Comparison of ENCODE assay signal across 15 cellular contexts in genomic region chr9:73667749-73668148, GRCh38.
DNase-seq lines count a peak whose midpoint lies in the region; ATAC-seq and TF ChIP-seq lines count a peak whose summit lies in the region.
"Had no signal": no experiment of that assay in that cellular context is flagged by ENCODE, and none has a peak within 500 bp of the region (broad histone marks: within the 10 kb centered on the region; RNA-seq: fewer than 3 reads in every experiment).

No MANE protein-coding gene starts in this region.

- DNase-seq in GM12865 (ENCODE audit: low read depth) (peak; percentile 4), mammary epithelial cell (peak; percentile 40), trophoblast cell (peak; percentile 7 to 18), COLO829 (ENCODE audit: low spot score) (no peak), substantia nigra (lab: John Stamatoyannopoulos, UW) (no peak)
- DNase-seq in stimulated activated naive CD8-positive, alpha-beta T cell treated with anti-CD3 and anti-CD28 coated beads, Interleukin-15, amount 100 ng/mL, for 72 hours = no peak
- DNase-seq: activated CD4-positive, alpha-beta T cell treated with anti-CD3 and anti-CD28 coated beads for 48 hours; CD8-positive, alpha-beta memory T cell; effector memory CD4-positive, alpha-beta T cell; head of caudate nucleus; MG63; NCI-H2171 treated with DMSO at 0.1 percent for 48 hours; T-helper 17 cell had no signal

- H3K79me2 ChIP-seq in Loucy (ENCODE audit: insufficient read depth, low read length) (no peaks in the 10 kb centered on the region), mammary epithelial cell (ENCODE audit: insufficient read depth, low read length) (no peaks in the 10 kb centered on the region), trophoblast cell (ENCODE audit: control insufficient read depth, insufficient read depth, low read length, poor library complexity) (no peaks in the 10 kb centered on the region)

- H4K8ac ChIP-seq in trophoblast cell (ENCODE audit: low read depth, low read length) = no peak overlapping the region

- H2BK5ac ChIP-seq in trophoblast cell (ENCODE audit: low read depth, low read length, poor library complexity) = no peak overlapping the region

- no peaks in the 10 kb centered on the region for H3F3A ChIP-seq in Loucy (ENCODE audit: low read depth)

- H3K4me3 Mint-ChIP-seq in stimulated activated naive CD8-positive, alpha-beta T cell treated with anti-CD3 and anti-CD28 coated beads, Interleukin-15, amount 100 ng/mL, for 72 hours = no peak overlapping the region
- H3K4me3 Mint-ChIP-seq: CD8-positive, alpha-beta memory T cell; nephron; T-helper 17 cell had no signal

- H3K4me1 ChIP-seq in Loucy (ENCODE audit: insufficient read depth, low read length, poor library complexity, severe bottlenecking) (no peaks in the 10 kb centered on the region), mammary epithelial cell (ENCODE audit: insufficient read depth, low read length) (no peaks in the 10 kb centered on the region), trophoblast cell (ENCODE audit: control insufficient read depth in 1 of 2, insufficient read depth in 2 of 2, low read length in 2 of 2) (no peaks in the 10 kb centered on the region)

- H3K9ac ChIP-seq in Loucy (ENCODE audit: low read depth, low read length, poor library complexity, severe bottlenecking) (no peak overlapping the region), mammary epithelial cell (ENCODE audit: insufficient read depth, low read length) (no peak overlapping the region), trophoblast cell (ENCODE audit: low read length) (no peak overlapping the region)

- no peaks in the 10 kb centered on the region for H3K4me1 Mint-ChIP-seq in stimulated activated naive CD8-positive, alpha-beta T cell treated with anti-CD3 and anti-CD28 coated beads, Interleukin-15, amount 100 ng/mL, for 72 hours
- H3K4me1 Mint-ChIP-seq: CD8-positive, alpha-beta memory T cell; nephron; T-helper 17 cell had no signal

- no peak overlapping the region for H3K4me2 ChIP-seq in Loucy (ENCODE audit: low read depth, low read length, poor library complexity, severe bottlenecking)
- no peak overlapping the region for H3K4me2 ChIP-seq in mammary epithelial cell (ENCODE audit: insufficient read depth, low read depth, low read length)
- no peak overlapping the region for H3K4me2 ChIP-seq in trophoblast cell (ENCODE audit: low read length)

- peak; percentile 9 for TF ChIP-seq CTCF in GM12865 (IDR thresholded peaks at IDR 0.05; ENCODE audit: insufficient read depth, low read depth, low read length, missing control alignments)
- TF ChIP-seq CTCF in Loucy (conservative IDR thresholded peaks at IDR 0.05; ENCODE audit: low read length) = 0 out of 2 replicates have a peak, but pooled peaks have one; percentile 11
- peak; percentile 38 to 46 for TF ChIP-seq CTCF in mammary epithelial cell (conservative IDR thresholded peaks at IDR 0.05 in 1 of 2, IDR thresholded peaks at IDR 0.05 in 1 of 2; ENCODE audit: extremely low read depth in 1 of 2, insufficient read depth in 1 of 2, low read depth in 1 of 2, low read length in 2 of 2)

- H3K27me3 Mint-ChIP-seq in stimulated activated naive CD8-positive, alpha-beta T cell treated with anti-CD3 and anti-CD28 coated beads, Interleukin-15, amount 100 ng/mL, for 72 hours = no peaks in the 10 kb centered on the region
- H3K27me3 Mint-ChIP-seq: CD8-positive, alpha-beta memory T cell; T-helper 17 cell had no signal

- peaks cover 0 to 3% of the 10 kb centered on the region in 2 donors for H3K9me3 Mint-ChIP-seq in stimulated activated naive CD8-positive, alpha-beta T cell treated with anti-CD3 and anti-CD28 coated beads, Interleukin-15, amount 100 ng/mL, for 72 hours
- H3K9me3 Mint-ChIP-seq: nephron had no signal

- intact Hi-C loops in mammary epithelial cell (cut with micrococcal nuclease) = loop anchor here (5.0 kb wide), 1 partner anchor 465 kb away; no protein-coding TSS in a partner anchor

- no peak overlapping the region for H3K27ac ChIP-seq in mammary epithelial cell (ENCODE audit: insufficient read depth, low read depth, low read length)
- no peak overlapping the region for H3K27ac ChIP-seq in trophoblast cell (ENCODE audit: low read depth, low read length)
- H3K27ac ChIP-seq in substantia nigra (ENCODE audit: low read depth, low read length, poor library complexity, severe bottlenecking) = no peak overlapping the region

- in situ Hi-C loops in mammary epithelial cell (cut with MboI; ENCODE audit: low sequenced_read_pairs in 2 of 2) = no loop called here

- no TSS peak for BruUV-seq in mammary epithelial cell (replicated peaks; lab: Mats Ljungman, UMichigan)

- H3K9me3 ChIP-seq in Loucy (ENCODE audit: insufficient read depth, low read depth, low read length) (no peaks in the 10 kb centered on the region), mammary epithelial cell (replicated peaks; ENCODE audit: insufficient read depth, low read length) (no peaks in the 10 kb centered on the region), trophoblast cell (ENCODE audit: insufficient read depth, low read depth, low read length) (no peaks in the 10 kb centered on the region)
- H3K9me3 ChIP-seq: MG63 had no signal

- dilution Hi-C loops in mammary epithelial cell (cut with HindIII; ENCODE audit: low sequenced_read_pairs) = no loop called here

- no peak overlapping the region for H3K23ac ChIP-seq in trophoblast cell (ENCODE audit: low read length)

- no peak overlapping the region for H3K4ac ChIP-seq in trophoblast cell (ENCODE audit: low read depth, low read length)

- no peaks in the 10 kb centered on the region for H3K27me3 ChIP-seq in Loucy (ENCODE audit: insufficient read depth, low read length, poor library complexity, severe bottlenecking)
- no peaks in the 10 kb centered on the region for H3K27me3 ChIP-seq in mammary epithelial cell (ENCODE audit: insufficient read depth, low read length)
- H3K27me3 ChIP-seq in trophoblast cell (ENCODE audit: insufficient read depth, low read length) = no peaks in the 10 kb centered on the region
- H3K27me3 ChIP-seq: MG63 had no signal

- CTCF ChIA-PET in mammary epithelial cell (lab: Charles Lee; ENCODE audit: low non-redundant PET) = interaction anchor here (1.2 kb wide), 1 partner anchor 466 kb away, joined by 3 read pairs; no protein-coding TSS in a partner anchor

- H3K36me3 ChIP-seq in Loucy (ENCODE audit: insufficient read depth, low read length) = no peaks in the 10 kb centered on the region
- no peaks in the 10 kb centered on the region for H3K36me3 ChIP-seq in mammary epithelial cell (ENCODE audit: insufficient read depth, low read length)
- no peaks in the 10 kb centered on the region for H3K36me3 ChIP-seq in trophoblast cell (ENCODE audit: control insufficient read depth in 1 of 2, insufficient read depth in 2 of 2, low read length in 2 of 2)
- H3K36me3 ChIP-seq: MG63 had no signal

- H2BK12ac ChIP-seq in trophoblast cell (ENCODE audit: low read length) = no peak overlapping the region

- WGBS in mammary epithelial cell (ENCODE audit: low coverage, missing lambda C conversion rate) = 58% methylated on average over 1 of the region's 1 CpG
- no CpG with 5 or more reads among the region's 1 CpG for WGBS in trophoblast cell (ENCODE audit: extremely low coverage, insufficient coverage, insufficient read length)

- H3K4me3 ChIP-seq in GM12865 (ENCODE audit: low read depth, low read length) (no peak overlapping the region), Loucy (ENCODE audit: low read length, poor library complexity, severe bottlenecking) (no peak overlapping the region), mammary epithelial cell (replicated peaks in 1 of 3; ENCODE audit: insufficient read depth in 1 of 3, low read depth in 2 of 3, low read length in 3 of 3) (no peak overlapping the region), trophoblast cell (ENCODE audit: low read depth, low read length) (no peak overlapping the region)
- H3K4me3 ChIP-seq: MG63 had no signal

- no peaks in the 10 kb centered on the region for H4K20me1 ChIP-seq in Loucy (ENCODE audit: insufficient read depth, low read length, poor library complexity, severe bottlenecking)
- no peaks in the 10 kb centered on the region for H4K20me1 ChIP-seq in mammary epithelial cell (ENCODE audit: insufficient read depth, low read length)

- H3K14ac ChIP-seq in trophoblast cell (ENCODE audit: low read length) = no peak overlapping the region

- H2AFZ ChIP-seq in Loucy (ENCODE audit: low read length) = no peak overlapping the region
- no peak overlapping the region for H2AFZ ChIP-seq in mammary epithelial cell (ENCODE audit: low read depth, low read length)
- no peak overlapping the region for H2AFZ ChIP-seq in trophoblast cell (ENCODE audit: insufficient read depth, low read length, poor library complexity)

- H4K91ac ChIP-seq in trophoblast cell (ENCODE audit: low read depth, low read length) = no peak overlapping the region

- no peaks in the 10 kb centered on the region for H3K79me1 ChIP-seq in trophoblast cell (ENCODE audit: low read length)

- no peak overlapping the region for H2AK5ac ChIP-seq in trophoblast cell (ENCODE audit: low read length)

- H3K18ac ChIP-seq in trophoblast cell (ENCODE audit: low read length) = no peak overlapping the region

- no peaks in the 10 kb centered on the region for H3K9me2 ChIP-seq in Loucy (replicated peaks; ENCODE audit: low read depth, low read length)

- H4K12ac ChIP-seq in trophoblast cell (ENCODE audit: low read depth, low read length) = no peak overlapping the region

- no peak overlapping the region for H3K27ac Mint-ChIP-seq in stimulated activated naive CD8-positive, alpha-beta T cell treated with anti-CD3 and anti-CD28 coated beads, Interleukin-15, amount 100 ng/mL, for 72 hours
- H3K27ac Mint-ChIP-seq: CD8-positive, alpha-beta memory T cell; nephron; T-helper 17 cell had no signal

- no peak for ATAC-seq in stimulated activated naive CD8-positive, alpha-beta T cell treated with anti-CD3 and anti-CD28 coated beads, Interleukin-15, amount 100 ng/mL, for 72 hours
- ATAC-seq: T-helper 17 cell had no signal

- H2BK120ac ChIP-seq in trophoblast cell (ENCODE audit: insufficient read depth, low read length, poor library complexity) = no peak overlapping the region

Comparison
In these comparisons a context has a peak if more than half of its experiments do, and no peak if none do; other contexts are left out.
1. DNase-seq: peak in GM12865 (single experiment), mammary epithelial cell (single experiment) and trophoblast cell (2 of 2); none in COLO829 (single experiment), stimulated activated naive CD8-positive, alpha-beta T cell treated with anti-CD3 and anti-CD28 coated beads, Interleukin-15, amount 100 ng/mL, for 72 hours (0 of 2) and substantia nigra (0 of 49).
2. Peak in every context shown above with its lines, with median percentiles within 50 percentile points of each other: CTCF ChIP-seq.